Comparison of ENCODE assay signal across 10 cellular contexts in genomic region chr11:7578276-7578955, GRCh38.
DNase-seq lines count a peak whose midpoint lies in the region; ATAC-seq, FAIRE-seq and TF ChIP-seq lines count a peak whose summit lies in the region.
"Had no signal": no experiment of that assay in that cellular context is flagged by ENCODE, and none has a peak within 500 bp of the region (broad histone marks: within the 10 kb centered on the region; RNA-seq: fewer than 3 reads in every experiment).

No MANE protein-coding gene starts in this region.

- peak overlapping the region; percentile 34; the same call in 1 of the 2 replicates for H3K4me3 ChIP-seq in BLaER1
- H3K4me3 ChIP-seq in HUES64 (ENCODE audit: low read length), result peak overlapping the region; percentile 20; the same call in 1 of the 2 replicates
- no peak overlapping the region for H3K4me3 ChIP-seq in endodermal cell (ENCODE audit: low read length)
- peak overlapping the region; percentile 29 for H3K4me3 ChIP-seq in ovary
- H3K4me3 ChIP-seq in pancreas, result peak overlapping the region in 1 of 4 donors; percentile 22

- no peak overlapping the region for H3K4me3 Mint-ChIP-seq in endodermal cell

- no peaks in the 10 kb centered on the region for H3K36me3 Mint-ChIP-seq in endodermal cell (ENCODE audit: low read depth)

- H3K27me3 ChIP-seq in BLaER1 (peaks cover 99% of the 10 kb centered on the region), HUES64 (ENCODE audit: insufficient read depth, low read length) (no peaks in the 10 kb centered on the region), endodermal cell (ENCODE audit: control insufficient read depth, insufficient read depth, low read length, poor library complexity, severe bottlenecking) (no peaks in the 10 kb centered on the region), ovary (no peaks in the 10 kb centered on the region), pancreas (no peaks in the 10 kb centered on the region)

- DNase-seq in endodermal cell (no peak), ovary (no peak), frontal cortex (ENCODE audit: low spot score in 2 of 2) (no peak), pancreas (no peak), activated gamma-delta T cell treated with Interleukin-2 at 50 U/mL for 16 hours (no peak)
- no peak for DNase-seq in activated CD4-positive, CD25-positive, alpha-beta regulatory T cell (lab: John Stamatoyannopoulos, UW)
- DNase-seq: stimulated activated naive CD4-positive, alpha-beta T cell treated with Interleukin-2 at 50 U/mL for 16 hours had no signal

- no peaks in the 10 kb centered on the region for H3K9me3 Mint-ChIP-seq in endodermal cell

- H3K27ac Mint-ChIP-seq in endodermal cell, result no peak overlapping the region

- H3K9ac ChIP-seq in BLaER1 (no peak overlapping the region), HUES64 (ENCODE audit: low read depth, low read length) (peak overlapping the region; percentile 19), endodermal cell (ENCODE audit: extremely low read depth, low read length, poor library complexity, severe bottlenecking) (no peak overlapping the region)

- H3K4me1 Mint-ChIP-seq in endodermal cell, result peaks cover 65% of the 10 kb centered on the region

- WGBS in HUES64, result 88% methylated on average over 9 of the region's 9 CpGs
- WGBS in endodermal cell (ENCODE audit: insufficient coverage in 1 of 2, insufficient read length in 1 of 2), 2 experiments, result 86 to 87% methylated on average over 5 to 9 of the region's 9 CpGs
- 26 to 39% (median 32%) methylated on average over 9 of the region's 9 CpGs for WGBS in ovary, 3 donors
- 67 to 68% methylated on average over 9 of the region's 9 CpGs for WGBS in pancreas, 2 donors

- H3K4me2 ChIP-seq in BLaER1, result peak overlapping the region; percentile 76

- H3K4me1 ChIP-seq in BLaER1, result peaks cover 42% of the 10 kb centered on the region
- peaks cover 55% of the 10 kb centered on the region for H3K4me1 ChIP-seq in HUES64 (ENCODE audit: insufficient read depth, low read length)
- peaks cover 46% of the 10 kb centered on the region for H3K4me1 ChIP-seq in endodermal cell (ENCODE audit: control insufficient read depth, insufficient read depth, low read length)
- H3K4me1 ChIP-seq in ovary (ENCODE audit: insufficient read depth), result peaks cover 35% of the 10 kb centered on the region
- H3K4me1 ChIP-seq in pancreas, result peaks cover 0 to 6% (median 1%) of the 10 kb centered on the region in 3 donors

- TF ChIP-seq CTCF in endodermal cell (conservative IDR thresholded peaks at IDR 0.05), result no peak
- TF ChIP-seq CTCF in ovary (IDR thresholded peaks at IDR 0.05), result no peak
- TF ChIP-seq CTCF in pancreas (IDR thresholded peaks at IDR 0.05), result no peak

- ATAC-seq in pancreas, result no peak
- ATAC-seq: left lobe of liver had no signal

- no peak for FAIRE-seq in frontal cortex (lab: Jason Lieb, UNC)
- FAIRE-seq in pancreas (lab: Jason Lieb, UNC), result no peak

- peaks cover 100% of the 10 kb centered on the region for H4K20me1 ChIP-seq in BLaER1

- H3K27me3 Mint-ChIP-seq in endodermal cell (ENCODE audit: insufficient read depth), result no peaks in the 10 kb centered on the region

- H3K36me3 ChIP-seq in BLaER1 (no peaks in the 10 kb centered on the region), HUES64 (ENCODE audit: insufficient read depth, low read length) (no peaks in the 10 kb centered on the region), endodermal cell (ENCODE audit: control insufficient read depth, insufficient read depth, low read length) (no peaks in the 10 kb centered on the region), ovary (no peaks in the 10 kb centered on the region), pancreas (no peaks in the 10 kb centered on the region)

- H3K27ac ChIP-seq in BLaER1, result no peak overlapping the region
- peak overlapping the region; percentile 15; the same call in 1 of the 2 replicates for H3K27ac ChIP-seq in HUES64 (ENCODE audit: low read depth, low read length)
- peak overlapping the region; percentile 64 for H3K27ac ChIP-seq in endodermal cell (ENCODE audit: low read depth, low read length)
- H3K27ac ChIP-seq in ovary, result peak overlapping the region; percentile 86 to 88
- H3K27ac ChIP-seq in pancreas, result peak overlapping the region in 2 of 4 donors; percentile 25 to 62

- no peaks in the 10 kb centered on the region for H3K9me3 ChIP-seq in BLaER1
- no peaks in the 10 kb centered on the region for H3K9me3 ChIP-seq in HUES64 (ENCODE audit: insufficient read depth, low read depth, low read length)
- no peaks in the 10 kb centered on the region for H3K9me3 ChIP-seq in endodermal cell (ENCODE audit: control insufficient read depth, low read length)
- H3K9me3 ChIP-seq in ovary, result no peaks in the 10 kb centered on the region
- no peaks in the 10 kb centered on the region for H3K9me3 ChIP-seq in pancreas

- no peak for TF ChIP-seq POLR2A in ovary (IDR thresholded peaks at IDR 0.05)

- TF ChIP-seq EP300 in ovary (IDR thresholded peaks at IDR 0.05), result no peak

- intact Hi-C loops in ovary (cut with DNase I), result loop anchor here in 2 of 4 donors (5.0 to 10.0 kb wide), 2 partner anchors 89 to 106 kb away; no protein-coding TSS in a partner anchor
- intact Hi-C loops in pancreas (cut with DNase I), result no loop called here
